8 cellular contexts compared by ENCODE assay signal in the genomic region with DNA sequence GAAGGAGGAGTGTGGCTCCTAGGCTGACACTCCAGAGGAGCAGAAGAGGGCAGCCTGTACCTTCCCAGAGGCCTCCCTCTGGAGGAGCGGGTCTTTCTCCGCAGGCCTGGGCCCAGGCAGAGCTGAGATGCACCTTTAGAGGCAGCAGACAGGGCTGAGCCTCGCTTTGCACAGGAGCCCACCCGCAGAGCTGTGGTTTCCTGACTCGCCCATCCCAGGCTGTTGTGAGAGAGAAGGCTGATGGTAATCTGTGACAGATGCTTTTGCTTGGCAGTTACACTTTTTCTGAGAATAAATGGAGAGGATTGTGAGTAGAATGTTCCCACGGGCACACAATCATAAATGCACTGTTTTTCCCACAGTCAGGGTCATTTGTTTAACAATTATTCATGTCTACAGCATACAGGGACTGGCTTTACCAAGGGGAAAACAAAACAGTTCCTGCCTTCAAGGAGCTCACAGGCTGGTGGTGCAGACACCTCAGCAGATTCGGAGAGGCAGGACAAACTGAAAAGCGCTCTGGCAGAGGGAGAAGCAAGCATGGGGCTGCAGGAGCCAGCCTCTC. TPM values are rescaled to one million over a fixed set of nuclear protein-coding genes. Genes with fewer than 3 reads are reported as not detected.
DNase-seq lines count a peak whose midpoint lies in the region; ATAC-seq and FAIRE-seq lines count a peak whose summit lies in the region.

No MANE protein-coding gene starts in this region.

- no peak for FAIRE-seq in RCC 7860 (lab: Jason Lieb, UNC)

- H3K27ac ChIP-seq in right cardiac atrium (ENCODE audit: low read length), result no peak overlapping the region

- WGBS in right cardiac atrium, result 60% methylated on average over 8 of the region's 8 CpGs

- H3K4me1 ChIP-seq in right cardiac atrium (ENCODE audit: control insufficient read depth, insufficient read depth, low read length), result peaks cover 18% of the 10 kb centered on the region

- peak; percentile 64 for ATAC-seq in HG02852 (IDR thresholded peaks at IDR 0.05; ENCODE audit: unreplicated experiment)
- ATAC-seq in right cardiac atrium, result peak; percentile 47 to 59
- no peak for ATAC-seq in HG03196 (IDR thresholded peaks at IDR 0.05; ENCODE audit: unreplicated experiment)

- DNase-seq in EH (ENCODE audit: low read depth) (peak; percentile 91), RCC 7860 (ENCODE audit: low spot score) (peak; percentile 4), right cardiac atrium (peak in 2 of 3 donors; percentile 65 to 67), germinal center (ENCODE audit: low spot score) (no peak)
- peak; percentile 92 for DNase-seq in activated effector memory CD4-positive, alpha-beta T cell treated with anti-CD3 and anti-CD28 coated beads, Interleukin-2, amount 50 U/mL, for 16 hours
- peak; percentile 84 for DNase-seq in stimulated activated CD8-positive, alpha-beta memory T cell treated with anti-CD3 and anti-CD28 coated beads, Interleukin-4, amount 100 ng/mL, for 48 hours

- no peak overlapping the region for H3K4me3 ChIP-seq in right cardiac atrium (ENCODE audit: low read length)

- H3K9me3 ChIP-seq in right cardiac atrium (ENCODE audit: control insufficient read depth, low read length), result no peaks in the 10 kb centered on the region

- H3K27me3 ChIP-seq in right cardiac atrium (ENCODE audit: control insufficient read depth, insufficient read depth), result no peaks in the 10 kb centered on the region

- intact Hi-C loops in right cardiac atrium (cut with DNase I), result no loop called here

RNA-seq across cellular contexts. Expression of a gene that starts 13.9 kb away (rescaled TPM):
- total RNA-seq in right cardiac atrium, result 10 to 100 TPM; 68.1 to 74.8 (median 71.5) TPM
- 46.6 TPM for polyA plus RNA-seq in right cardiac atrium
